Comparison of ENCODE assay signal across 13 cellular contexts in the genomic region with DNA sequence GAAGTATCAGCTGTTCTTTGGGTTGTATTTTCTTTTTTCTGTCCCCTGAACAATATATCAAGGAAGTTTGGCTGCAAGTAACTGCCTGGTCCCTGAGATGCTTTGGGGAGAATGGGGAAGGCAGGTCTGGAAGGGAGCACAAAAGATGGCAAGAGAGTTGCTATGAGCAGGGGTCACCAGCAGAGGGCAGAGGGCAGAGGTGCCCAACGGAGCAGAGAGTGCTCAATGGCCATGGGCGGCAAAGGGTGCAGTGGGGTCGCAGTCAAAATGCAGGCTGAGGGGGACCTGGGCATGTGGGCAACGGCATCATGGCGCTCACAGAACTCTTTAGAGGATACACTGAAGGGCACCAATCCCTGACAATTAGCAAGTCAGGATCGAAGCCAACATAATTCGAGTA.
DNase-seq lines count a peak whose midpoint lies in the region; ATAC-seq and TF ChIP-seq lines count a peak whose summit lies in the region.
"Had no signal": no experiment of that assay in that cellular context is flagged by ENCODE, and none has a peak within 500 bp of the region (broad histone marks: within the 10 kb centered on the region; RNA-seq: fewer than 3 reads in every experiment).

No MANE protein-coding gene starts in this region.

- CTCF ChIA-PET in activated CD4-positive, alpha-beta T cell treated with anti-CD3 and anti-CD28 coated beads for 36 hours (lab: Charles Lee): interaction anchor here (0.6 to 1.5 kb wide), 5 partner anchors 11 to 573 kb away, joined by 3 to 5 read pairs (median 4); no protein-coding TSS in a partner anchor

- peaks cover 8% of the 10 kb centered on the region for H3K27me3 Mint-ChIP-seq in activated CD4-positive, alpha-beta T cell treated with anti-CD3 and anti-CD28 coated beads for 36 hours
- H3K27me3 Mint-ChIP-seq in osteocyte (ENCODE audit: unreplicated experiment): peaks cover 20% of the 10 kb centered on the region

- ATAC-seq in activated CD4-positive, alpha-beta T cell treated with anti-CD3 and anti-CD28 coated beads for 36 hours: no peak

- TF ChIP-seq CTCF in LNCAP (IDR thresholded peaks at IDR 0.05) (peak; percentile 55), cardiac fibroblast (IDR thresholded peaks at IDR 0.05; ENCODE audit: low read depth, low read length) (peak; percentile 51), osteocyte (IDR thresholded peaks at IDR 0.05) (peak; percentile 27)

- no peak overlapping the region for H3K4me3 ChIP-seq in cardiac fibroblast (replicated peaks in 1 of 2; ENCODE audit: low read depth in 2 of 2, low read length in 2 of 2)
- H3K4me3 ChIP-seq: ascending aorta had no signal

- peaks cover 4% of the 10 kb centered on the region for H3K4me1 Mint-ChIP-seq in activated CD4-positive, alpha-beta T cell treated with anti-CD3 and anti-CD28 coated beads for 36 hours
- peaks cover 38% of the 10 kb centered on the region for H3K4me1 Mint-ChIP-seq in osteocyte (ENCODE audit: unreplicated experiment)

- H3K36me3 Mint-ChIP-seq in activated CD4-positive, alpha-beta T cell treated with anti-CD3 and anti-CD28 coated beads for 36 hours (ENCODE audit: low read depth): no peaks in the 10 kb centered on the region
- no peaks in the 10 kb centered on the region for H3K36me3 Mint-ChIP-seq in osteocyte (ENCODE audit: unreplicated experiment)

- POLR2A ChIA-PET in activated CD4-positive, alpha-beta T cell treated with anti-CD3 and anti-CD28 coated beads for 36 hours (lab: Charles Lee): no interaction called here

- H3K27ac Mint-ChIP-seq in activated CD4-positive, alpha-beta T cell treated with anti-CD3 and anti-CD28 coated beads for 36 hours: no peak overlapping the region
- H3K27ac Mint-ChIP-seq in osteocyte (ENCODE audit: unreplicated experiment): no peak overlapping the region

- H3K9me3 Mint-ChIP-seq in activated CD4-positive, alpha-beta T cell treated with anti-CD3 and anti-CD28 coated beads for 36 hours (ENCODE audit: low read depth): no peaks in the 10 kb centered on the region
- H3K9me3 Mint-ChIP-seq in osteocyte (ENCODE audit: unreplicated experiment): no peaks in the 10 kb centered on the region

- intact Hi-C loops in activated CD4-positive, alpha-beta T cell treated with anti-CD3 and anti-CD28 coated beads for 36 hours (cut with DNase I, micrococcal nuclease): no loop called here

- DNase-seq in activated CD4-positive, alpha-beta T cell treated with anti-CD3 and anti-CD28 coated beads for 36 hours: peak; percentile 50
- no peak for DNase-seq in activated CD4-positive, alpha-beta T cell treated with anti-CD3 and anti-CD28 coated beads for 4 hours
- DNase-seq in cardiac fibroblast (ENCODE audit: low read depth in 2 of 2): no peak
- no peak for DNase-seq in osteocyte (ENCODE audit: extremely low spot score, unreplicated experiment)
- no peak for DNase-seq in activated CD4-positive, CD25-positive, alpha-beta regulatory T cell treated with anti-CD3 and anti-CD28 coated beads, Interleukin-2, amount 50 U/mL, for 72 hours
- no peak for DNase-seq in NCI-H2029 treated with DMSO at 0.1 percent for 48 hours (lab: John Stamatoyannopoulos, UW)
- no peak for DNase-seq in hippocampal formation (lab: John Stamatoyannopoulos, UW)
- DNase-seq: AML-193, NCI-H1694 treated with DMSO at 0.1 percent for 48 hours, right cardiac atrium, T1000 had no signal

- H3K4me3 Mint-ChIP-seq in activated CD4-positive, alpha-beta T cell treated with anti-CD3 and anti-CD28 coated beads for 36 hours: no peak overlapping the region
- no peak overlapping the region for H3K4me3 Mint-ChIP-seq in osteocyte (ENCODE audit: unreplicated experiment)
